11 cellular contexts compared by ENCODE assay signal in genomic region chr19:13506550-13506878, GRCh38. TPM values are rescaled to one million over a fixed set of nuclear protein-coding genes. Genes with fewer than 3 reads are reported as not detected.
A peak's percentile ranks its signal among the peaks of the same experiment; 100 is the strongest.
DNase-seq lines count a peak whose midpoint lies in the region; ATAC-seq and TF ChIP-seq lines count a peak whose summit lies in the region.
"Had no signal": no experiment of that assay in that cellular context is flagged by ENCODE, and none has a peak within 500 bp of the region (broad histone marks: within the 10 kb centered on the region; RNA-seq: fewer than 3 reads in every experiment).

No MANE protein-coding gene starts in this region.

- no peaks in the 10 kb centered on the region for H3K36me3 Mint-ChIP-seq in activated CD8-positive, alpha-beta memory T cell treated with anti-CD3 and anti-CD28 coated beads, Interleukin-2, amount 10 ng/mL, durations not matched to agents 7 days and 5 days

- in situ Hi-C loops in IMR-90 (cut with MboI; ENCODE audit: low sequenced_read_pairs), result no loop called here

- H3K4me1 Mint-ChIP-seq in activated CD8-positive, alpha-beta memory T cell treated with anti-CD3 and anti-CD28 coated beads, Interleukin-2, amount 10 ng/mL, durations not matched to agents 7 days and 5 days, result no peaks in the 10 kb centered on the region

- no peak overlapping the region for H3K56ac ChIP-seq in IMR-90 (ENCODE audit: extremely low read depth, insufficient read depth, low read length)

- peaks cover 6% of the 10 kb centered on the region; the same call in 1 of the 2 replicates for H4K20me1 ChIP-seq in IMR-90 (ENCODE audit: insufficient read depth, low read length)

- no CpG with 5 or more reads among the region's 15 CpGs for WGBS in IMR-90 (ENCODE audit: extremely low coverage in 2 of 2, insufficient read length in 1 of 2), 2 experiments

- no peak overlapping the region for H2BK5ac ChIP-seq in IMR-90 (ENCODE audit: low read depth, low read length, poor library complexity, severe bottlenecking)

- H3K27me3 Mint-ChIP-seq in activated CD8-positive, alpha-beta memory T cell treated with anti-CD3 and anti-CD28 coated beads, Interleukin-2, amount 10 ng/mL, durations not matched to agents 7 days and 5 days, result peaks cover 56% of the 10 kb centered on the region

- peak overlapping the region; percentile 67; the same call in 1 of the 2 replicates for H3K4me2 ChIP-seq in IMR-90 (ENCODE audit: low read depth, low read length)

- peaks cover 24% of the 10 kb centered on the region for H3K27me3 ChIP-seq in IMR-90 (ENCODE audit: control insufficient read depth, insufficient read depth, low read length)

- H4K91ac ChIP-seq in IMR-90 (ENCODE audit: insufficient read depth, low read depth, low read length), result no peak overlapping the region

- no peak for TF ChIP-seq POLR2A in IMR-90 (IDR thresholded peaks at IDR 0.05; ENCODE audit: low read depth, low read length)

- TF ChIP-seq CTCF in AG10803 (conservative IDR thresholded peaks at IDR 0.05; ENCODE audit: low read length) (peak; percentile 22; the same call in 1 of the 2 replicates), IMR-90 (conservative IDR thresholded peaks at IDR 0.05; ENCODE audit: low read depth, low read length) (0 out of 2 replicates have a peak, but pooled peaks have one; percentile 9)

- H2AK9ac ChIP-seq in IMR-90 (replicated peaks; ENCODE audit: low read depth, low read length, poor library complexity), result no peak overlapping the region

- no peak for TF ChIP-seq RAD21 in IMR-90 (IDR thresholded peaks at IDR 0.05; ENCODE audit: low read length)

- no peak overlapping the region for H2BK15ac ChIP-seq in IMR-90 (ENCODE audit: low read depth, low read length)

- H2BK20ac ChIP-seq in IMR-90 (ENCODE audit: low read depth, low read length), result no peak overlapping the region

- CTCF ChIA-PET in IMR-90 (lab: Yijun Ruan, JAX), result no interaction called here
- CTCF ChIA-PET in activated CD8-positive, alpha-beta memory T cell treated with anti-CD3 and anti-CD28 coated beads, Interleukin-2, amount 10 ng/mL, durations not matched to agents 7 days and 5 days (lab: Charles Lee), result no interaction called here

- H3K4me3 Mint-ChIP-seq in activated CD8-positive, alpha-beta memory T cell treated with anti-CD3 and anti-CD28 coated beads, Interleukin-2, amount 10 ng/mL, durations not matched to agents 7 days and 5 days, result no peak overlapping the region

- 0 out of 2 replicates have a peak, but pooled peaks cover 4% of the 10 kb centered on the region for H3K9me1 ChIP-seq in IMR-90 (ENCODE audit: insufficient read depth, low read length)

- H3K79me1 ChIP-seq in IMR-90 (ENCODE audit: low read depth in 1 of 2, low read length in 2 of 2), result peaks cover 0 to 3% of the 10 kb centered on the region in 2 experiments; a peak in 2 of 4 replicates

- no peak overlapping the region; a peak in 1 of 4 replicates for H4K8ac ChIP-seq in IMR-90 (ENCODE audit: low read depth in 2 of 2, low read length in 2 of 2)

- no peak overlapping the region for H3K14ac ChIP-seq in IMR-90 (replicated peaks; ENCODE audit: low read depth, low read length)

- H4K5ac ChIP-seq in IMR-90 (ENCODE audit: low read depth, low read length), result no peak overlapping the region

- dilution Hi-C loops in IMR-90 (cut with HindIII; ENCODE audit: low sequenced_read_pairs, unreplicated experiment), result no loop called here

- POLR2A ChIA-PET in IMR-90 (lab: Charles Lee; ENCODE audit: unreplicated experiment), result no interaction called here

- H3K36me3 ChIP-seq in IMR-90 (ENCODE audit: control insufficient read depth, insufficient read depth, low read length), result peaks cover 1% of the 10 kb centered on the region; the same call in 1 of the 2 replicates

- no peak overlapping the region for H2BK120ac ChIP-seq in IMR-90 (ENCODE audit: low read depth, low read length)

- H3K9me3 Mint-ChIP-seq in activated CD8-positive, alpha-beta memory T cell treated with anti-CD3 and anti-CD28 coated beads, Interleukin-2, amount 10 ng/mL, durations not matched to agents 7 days and 5 days (ENCODE audit: low read depth), result no peaks in the 10 kb centered on the region

- peak overlapping the region; percentile 39 for H2AFZ ChIP-seq in IMR-90 (replicated peaks; ENCODE audit: low read length, poor library complexity)

- H3K4me3 ChIP-seq in AG10803 (ENCODE audit: low read length) (peak overlapping the region; percentile 71), IMR-90 (ENCODE audit: insufficient read depth, low read depth, low read length) (peak overlapping the region; percentile 74)

- no TSS peak for BruUV-seq in IMR-90 (replicated peaks; lab: Mats Ljungman, UMichigan)

- no peak for ATAC-seq in IMR-90 (ENCODE audit: low read depth)
- ATAC-seq in activated CD8-positive, alpha-beta memory T cell treated with anti-CD3 and anti-CD28 coated beads, Interleukin-2, amount 10 ng/mL, durations not matched to agents 7 days and 5 days, result no peak

- peak; percentile 62 for DNase-seq in AG10803 (ENCODE audit: low read depth)
- peak; percentile 54 for DNase-seq in IMR-90
- peak in 40 of 42 donors; percentile 17 to 76 (median 56) for DNase-seq in head of caudate nucleus
- peak; percentile 28 for DNase-seq in putamen (ENCODE audit: low spot score)
- no peak for DNase-seq in activated CD8-positive, alpha-beta memory T cell treated with anti-CD3 and anti-CD28 coated beads, Interleukin-2, amount 10 ng/mL, durations not matched to agents 7 days and 5 days
- no peak for DNase-seq in GM19238 (ENCODE audit: insufficient read length, low spot score)
- DNase-seq in NK-92 (lab: John Stamatoyannopoulos, UW; ENCODE audit: unreplicated experiment), result no peak
- DNase-seq in NCI-H2171 treated with DMSO at 0.1 percent for 48 hours (lab: John Stamatoyannopoulos, UW), result no peak
- DNase-seq: NCI-H1048, NCI-H526 treated with DMSO at 0.1 percent for 48 hours, SHP77 had no signal

- no peak overlapping the region for H3K18ac ChIP-seq in IMR-90 (ENCODE audit: low read depth, low read length)

- H2AK5ac ChIP-seq in IMR-90 (ENCODE audit: low read depth, low read length), result no peak overlapping the region

- peak overlapping the region; percentile 67; the same call in 1 of the 2 replicates for H3K9ac ChIP-seq in IMR-90 (ENCODE audit: low read depth, low read length)

- peak overlapping the region; percentile 59; the same call in 1 of the 2 replicates for H3K27ac ChIP-seq in IMR-90 (ENCODE audit: insufficient read depth, low read length)

- H3K23ac ChIP-seq in IMR-90 (ENCODE audit: low read depth, low read length), result no peak overlapping the region

- H3K27ac Mint-ChIP-seq in activated CD8-positive, alpha-beta memory T cell treated with anti-CD3 and anti-CD28 coated beads, Interleukin-2, amount 10 ng/mL, durations not matched to agents 7 days and 5 days, result no peak overlapping the region

- peaks cover 3% of the 10 kb centered on the region; the same call in 1 of the 2 replicates for H3K4me1 ChIP-seq in IMR-90 (ENCODE audit: control insufficient read depth, insufficient read depth, low read length)

- H3K9me3 ChIP-seq in IMR-90 (ENCODE audit: control insufficient read depth, insufficient read depth, low read length), result no peaks in the 10 kb centered on the region

- intact Hi-C loops in IMR-90 (cut with micrococcal nuclease) (no loop called here), head of caudate nucleus (cut with DNase I) (no loop called here)

- no peak overlapping the region for H3K4ac ChIP-seq in IMR-90 (ENCODE audit: low read depth, low read length)

TF ChIP-seq in IMR-90, 13 proteins besides CTCF, POLR2A, EP300 and RAD21:
- TF ChIP-seq MAFK (IDR thresholded peaks at IDR 0.05; ENCODE audit: low read depth, low read length) (no peak), NFE2L2 (IDR thresholded peaks at IDR 0.05; ENCODE audit: low read depth, low read length) (no peak), MXI1 (IDR thresholded peaks at IDR 0.05; ENCODE audit: borderline replicate concordance, low read depth, low read length) (no peak), SMC3 (IDR thresholded peaks at IDR 0.05; ENCODE audit: low read depth, low read length) (no peak), RFX5 (IDR thresholded peaks at IDR 0.05; ENCODE audit: low read depth, low read length) (no peak), CEBPB (IDR thresholded peaks at IDR 0.05; ENCODE audit: low read depth, low read length) (no peak), ELK1 (IDR thresholded peaks at IDR 0.05; ENCODE audit: borderline replicate concordance, low read depth, low read length) (no peak), FOS (IDR thresholded peaks at IDR 0.05; ENCODE audit: low read depth, low read length) (no peak), RCOR1 (IDR thresholded peaks at IDR 0.05; ENCODE audit: insufficient replicate concordance, low read length) (no peak), USF2 (IDR thresholded peaks at IDR 0.05; ENCODE audit: low read depth, low read length) (no peak), CHD1 (IDR thresholded peaks at IDR 0.05; ENCODE audit: low read depth, low read length) (no peak), MAZ (IDR thresholded peaks at IDR 0.05; ENCODE audit: borderline replicate concordance, low read depth, low read length) (no peak), BHLHE40 (IDR thresholded peaks at IDR 0.05; ENCODE audit: low read depth, low read length) (no peak)

RNA-seq across cellular contexts. Expression of gene CACNA1A, which starts 0.2 kb away (rescaled TPM):
- total RNA-seq in IMR-90 (2012; rRNA removed), result 5.3 and 5.9 TPM in 2 replicates
- polyA plus RNA-seq in IMR-90 (2012; rRNA removed), result 13.2 and 15.0 TPM in 2 replicates
- 3.4 and 6.5 TPM in 2 replicates for polyA plus RNA-seq in IMR-90 (2012; cell fraction: cytosol; rRNA removed)
- 95.7 and 110 TPM in 2 replicates for polyA plus RNA-seq in IMR-90 (2012; cell fraction: nucleus; rRNA removed; ENCODE audit: low replicate concordance)
- 1 to 10 TPM; 1.4 to 2.1 TPM for total RNA-seq in activated CD8-positive, alpha-beta memory T cell treated with anti-CD3 and anti-CD28 coated beads, Interleukin-2, amount 10 ng/mL, durations not matched to agents 7 days and 5 days

Comparison
In these comparisons a context has a peak if more than half of its experiments do, and no peak if none do; other contexts are left out.
1. DNase-seq: peak in AG10803 (single experiment), IMR-90 (single experiment), head of caudate nucleus (40 of 42) and putamen (single experiment); none in activated CD8-positive, alpha-beta memory T cell treated with anti-CD3 and anti-CD28 coated beads, Interleukin-2, amount 10 ng/mL, durations not matched to agents 7 days and 5 days (single experiment), GM19238 (single experiment), NK-92 (single experiment) and NCI-H2171 treated with DMSO at 0.1 percent for 48 hours (single experiment).